ENCODE assay signal across 8 cellular contexts in the genomic region with DNA sequence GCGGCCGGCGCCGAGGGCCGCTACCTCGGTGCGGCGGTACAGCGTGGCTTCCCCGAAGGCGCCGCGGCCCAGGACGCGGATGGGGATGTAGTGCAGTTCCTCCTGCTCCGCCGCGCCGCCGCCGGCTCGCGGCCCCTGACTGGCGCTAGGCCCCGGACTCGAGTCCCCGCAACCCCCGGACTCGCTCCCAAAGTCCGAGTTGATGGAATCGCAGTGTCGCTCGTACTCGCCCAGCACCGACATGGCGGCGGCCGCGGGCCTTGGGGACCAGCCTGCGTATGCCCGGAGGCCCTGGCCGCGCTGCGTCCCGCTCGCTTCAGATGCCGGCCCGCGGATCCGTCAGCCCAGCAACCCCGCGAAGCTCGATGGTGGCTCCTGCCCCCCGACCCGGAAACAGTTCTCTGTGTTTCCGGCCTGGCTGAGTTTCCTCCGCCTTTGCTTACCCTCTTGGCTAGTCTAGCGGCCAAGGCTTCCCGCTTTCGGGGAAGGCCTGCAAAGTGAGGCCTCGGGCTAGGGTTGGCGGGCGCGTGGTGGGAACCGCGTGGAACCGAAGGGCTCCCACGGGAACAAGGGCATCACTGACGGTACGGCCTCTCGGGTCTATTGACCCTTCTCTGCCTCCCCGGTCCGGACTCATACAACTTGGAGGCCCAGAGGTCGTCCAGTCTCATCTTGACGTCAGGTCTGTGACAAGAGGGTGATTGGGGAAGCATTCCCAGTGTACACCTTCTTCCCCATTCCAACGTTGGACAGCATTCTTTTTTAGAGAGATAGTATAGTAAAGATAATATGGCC. TPM values are rescaled to one million over a fixed set of nuclear protein-coding genes. Genes with fewer than 3 reads are reported as not detected.
DNase-seq lines count a peak whose midpoint lies in the region; ATAC-seq, FAIRE-seq and TF ChIP-seq lines count a peak whose summit lies in the region.

A gene (minus strand): TSS at position 370 of the 795 bp plus-strand sequence. CDS start 127 bp downstream, at position 243.

- H3K27me3 Mint-ChIP-seq in activated naive CD8-positive, alpha-beta T cell, result no peaks in the 10 kb centered on the region
- peaks cover 4% of the 10 kb centered on the region for H3K27me3 Mint-ChIP-seq in glutamatergic neuron (ENCODE audit: unreplicated experiment)

- H3K27ac ChIP-seq in pancreas (peak within 1 kb of the TSS; percentile 64 to 94 (median 84)), thyroid gland (peak within 1 kb of the TSS; percentile 90 to 95 (median 93))

- TF ChIP-seq POLR2A in thyroid gland (IDR thresholded peaks at IDR 0.05), result peak in 1 of 2 donors; percentile 80

- no peaks in the 10 kb centered on the region for H3K27me3 ChIP-seq in pancreas
- no peaks in the 10 kb centered on the region for H3K27me3 ChIP-seq in thyroid gland

- H3K4me1 ChIP-seq in pancreas (peaks cover 7 to 29% (median 12%) of the 10 kb centered on the region in 3 donors), thyroid gland (peaks cover 22 to 28% of the 10 kb centered on the region in 2 donors)

- TF ChIP-seq CTCF in glutamatergic neuron (IDR thresholded peaks at IDR 0.05; ENCODE audit: partially characterized antibody, unreplicated experiment), result no peak
- no peak for TF ChIP-seq CTCF in pancreas (IDR thresholded peaks at IDR 0.05)
- TF ChIP-seq CTCF in thyroid gland (IDR thresholded peaks at IDR 0.05), result peak in 1 of 6 experiments; percentile 17

- no peak for FAIRE-seq in pancreas (lab: Jason Lieb, UNC)

- H3K9me3 ChIP-seq in pancreas, result no peaks in the 10 kb centered on the region
- H3K9me3 ChIP-seq in thyroid gland, result no peaks in the 10 kb centered on the region

- peaks cover 37% of the 10 kb centered on the region for H3K4me1 Mint-ChIP-seq in activated naive CD8-positive, alpha-beta T cell (ENCODE audit: low read depth)
- H3K4me1 Mint-ChIP-seq in glutamatergic neuron (ENCODE audit: low read depth, unreplicated experiment), result peaks cover 9% of the 10 kb centered on the region

- no peaks in the 10 kb centered on the region for H3K36me3 Mint-ChIP-seq in activated naive CD8-positive, alpha-beta T cell
- no peaks in the 10 kb centered on the region for H3K36me3 Mint-ChIP-seq in glutamatergic neuron (ENCODE audit: unreplicated experiment)

- H3K36me3 ChIP-seq in pancreas (no peaks in the 10 kb centered on the region), thyroid gland (no peaks in the 10 kb centered on the region)

- H3K4me3 ChIP-seq in pancreas (peak within 1 kb of the TSS; percentile 56 to 96 (median 76)), thyroid gland (replicated peaks in 1 of 3) (peak within 1 kb of the TSS; percentile 70 to 83 (median 71))

- intact Hi-C loops in pancreas (cut with DNase I) (no loop called here), thyroid gland (cut with DNase I) (no loop called here)

- WGBS in pancreas, 2 donors, result 0 to 1% methylated on average over 55 to 76 of the region's 76 CpGs
- 0 to 2% methylated on average over 26 to 30 of the region's 76 CpGs for WGBS in thyroid gland, 2 donors

- H3K27ac Mint-ChIP-seq in activated naive CD8-positive, alpha-beta T cell, result peak within 1 kb of the TSS; percentile 99
- H3K27ac Mint-ChIP-seq in glutamatergic neuron (ENCODE audit: unreplicated experiment), result peak within 1 kb of the TSS; percentile 95

- peak; percentile 88 for ATAC-seq in HG02588 (IDR thresholded peaks at IDR 0.05; ENCODE audit: unreplicated experiment)
- ATAC-seq in pancreas, result peak; percentile 95 to 97 (median 96)

- H3K4me3 Mint-ChIP-seq in activated naive CD8-positive, alpha-beta T cell, result peak within 1 kb of the TSS; percentile 98
- H3K4me3 Mint-ChIP-seq in glutamatergic neuron (ENCODE audit: unreplicated experiment), result peak within 1 kb of the TSS; percentile 94

- H3K9me3 Mint-ChIP-seq in activated naive CD8-positive, alpha-beta T cell (ENCODE audit: low read depth), result no peaks in the 10 kb centered on the region
- H3K9me3 Mint-ChIP-seq in glutamatergic neuron (ENCODE audit: unreplicated experiment), result no peaks in the 10 kb centered on the region

- DNase-seq in GM04504 (ENCODE audit: low read depth) (peak; percentile 65), NCI-H1092 treated with DMSO at 0.1 percent for 48 hours (lab: John Stamatoyannopoulos, UW) (peak; percentile 80), SKM-1 treated with dmso at 0.1 percent for 144 hours (lab: John Stamatoyannopoulos, UW; ENCODE audit: unreplicated experiment) (peak; percentile 65), glutamatergic neuron (peak; percentile 92), pancreas (peak; percentile 86 to 94 (median 88)), thyroid gland (peak; percentile 90 to 91)

RNA-seq across cellular contexts. Expression of the gene that starts here (rescaled TPM):
- total RNA-seq in glutamatergic neuron (ENCODE audit: unreplicated experiment) (50.7 TPM), pancreas (10 to 100 TPM; 23.2 to 54.8 (median 27.2) TPM), thyroid gland (10 to 100 TPM; 65.4 to 84.6 (median 76.9) TPM)
- polyA plus RNA-seq in pancreas, result 10 to 100 TPM; 22.7 to 30.3 TPM

Comparison
In these comparisons a context has a peak if more than half of its experiments do, and no peak if none do; other contexts are left out.
1. Peak in every context shown above with its lines: DNase-seq, ATAC-seq, H3K4me3 ChIP-seq and H3K27ac ChIP-seq.